ENCODE assay signal across 8 cellular contexts in the genomic region with DNA sequence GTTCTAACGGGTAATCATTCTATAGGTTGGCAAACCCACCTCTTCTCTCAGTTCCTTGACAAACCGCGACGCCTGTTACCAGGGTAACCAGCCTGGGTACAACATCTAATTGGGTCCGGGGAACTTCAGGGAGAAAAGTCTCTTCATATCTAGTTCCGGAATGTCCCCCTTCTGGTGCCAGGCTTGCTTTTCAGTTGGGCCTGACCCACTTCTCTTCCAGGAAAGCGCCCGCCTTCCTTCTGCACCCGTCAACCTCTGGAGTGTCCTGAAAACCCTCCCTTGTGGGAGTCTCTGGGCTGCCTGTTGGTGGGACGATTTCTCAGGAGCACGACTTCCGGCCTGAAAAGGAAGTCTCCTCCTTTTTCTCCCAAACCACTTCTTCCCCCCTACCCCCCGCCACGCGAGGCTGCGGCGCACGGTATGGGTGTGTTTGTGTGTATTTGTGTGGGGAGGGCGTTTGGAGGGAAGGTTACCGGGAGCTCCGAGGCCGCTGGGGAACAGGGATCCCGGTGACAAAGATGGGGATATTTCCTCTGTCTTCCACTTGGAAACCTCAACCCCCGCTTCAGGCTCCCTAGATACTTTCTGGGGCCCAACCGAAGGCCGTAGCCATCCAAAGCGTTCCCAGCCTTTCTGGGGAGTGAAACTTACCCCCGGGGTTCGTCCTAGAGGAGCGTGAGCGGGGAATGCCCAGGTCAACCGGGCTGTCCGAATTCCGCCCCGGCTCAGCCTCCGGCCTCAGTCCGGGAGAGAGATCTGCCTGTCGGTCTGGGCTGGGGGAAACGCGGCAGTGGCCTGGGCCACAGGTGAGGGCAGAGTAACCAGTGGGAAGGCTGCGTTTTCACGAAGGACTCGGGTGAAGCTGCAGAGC. TPM values are rescaled to one million over a fixed set of nuclear protein-coding genes. Genes with fewer than 3 reads are reported as not detected.
A peak's percentile ranks its signal among the peaks of the same experiment; 100 is the strongest.
DNase-seq lines count a peak whose midpoint lies in the region; ATAC-seq and TF ChIP-seq lines count a peak whose summit lies in the region.

A gene with protein sequence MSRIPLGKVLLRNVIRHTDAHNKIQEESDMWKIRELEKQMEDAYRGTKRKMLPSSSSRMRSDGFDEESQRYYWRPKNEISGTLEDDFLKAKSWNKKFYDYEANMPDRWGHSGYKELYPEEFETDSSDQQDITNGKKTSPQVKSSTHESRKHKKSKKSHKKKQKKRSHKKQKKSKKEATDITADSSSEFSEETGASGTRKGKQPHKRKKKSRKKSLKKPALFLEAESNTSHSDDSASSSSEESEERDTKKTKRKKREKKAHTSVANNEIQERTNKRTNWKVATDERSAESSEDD (plus strand): TSS at position 359 of the 871 bp plus-strand sequence. CDS start 1,276 bp downstream, outside the sequence.
A gene with protein sequence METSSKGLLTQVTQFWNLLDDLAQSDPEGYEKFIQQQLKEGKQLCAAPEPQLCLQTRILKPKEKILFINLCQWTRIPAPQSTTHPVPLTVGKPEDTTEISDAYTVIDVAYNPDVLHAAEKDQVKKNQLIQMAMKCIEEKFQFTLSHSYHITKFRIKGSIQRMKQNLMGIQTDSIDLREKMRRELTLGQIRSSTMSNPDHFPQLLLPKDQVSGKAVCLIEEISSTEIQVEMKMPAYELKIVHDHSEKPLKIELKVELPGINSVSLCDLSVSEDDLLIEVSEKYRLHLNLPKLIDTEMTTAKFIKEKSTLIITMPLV (minus strand): TSS at position 77 of the 871 bp plus-strand sequence. CDS start 843 bp downstream, outside the sequence.

- H3K27ac Mint-ChIP-seq in GM23338, result peak within 1 kb of the TSS; percentile 100
- H3K27ac Mint-ChIP-seq in stimulated activated naive CD8-positive, alpha-beta T cell treated with anti-CD3 and anti-CD28 coated beads, Interleukin-15, amount 100 ng/mL, for 72 hours, result peak within 1 kb of the TSS; percentile 97 to 99

- no peaks in the 10 kb centered on the region for H3K27me3 ChIP-seq in GM23338 (ENCODE audit: insufficient read depth)
- H3K27me3 ChIP-seq in neural cell (ENCODE audit: insufficient read depth, low read depth, low read length), result no peaks in the 10 kb centered on the region

- peaks cover 10% of the 10 kb centered on the region for H3K27me3 Mint-ChIP-seq in GM23338 (ENCODE audit: insufficient read depth, low read depth, poor library complexity)
- H3K27me3 Mint-ChIP-seq in stimulated activated naive CD8-positive, alpha-beta T cell treated with anti-CD3 and anti-CD28 coated beads, Interleukin-15, amount 100 ng/mL, for 72 hours, result peaks cover 11% of the 10 kb centered on the region

- H3K9me3 Mint-ChIP-seq in GM23338, result no peaks in the 10 kb centered on the region
- H3K9me3 Mint-ChIP-seq in stimulated activated naive CD8-positive, alpha-beta T cell treated with anti-CD3 and anti-CD28 coated beads, Interleukin-15, amount 100 ng/mL, for 72 hours, result no peaks in the 10 kb centered on the region

- H3K4me2 ChIP-seq in GM23338, result peak within 1 kb of the TSS; percentile 97
- peak within 1 kb of the TSS; percentile 99 for H3K4me2 ChIP-seq in neural cell (ENCODE audit: low read length)

- H3K9ac ChIP-seq in neural cell (ENCODE audit: low read length), result peak within 1 kb of the TSS; percentile 85

- CTCF ChIA-PET in RWPE1 (lab: Yijun Ruan, JAX), result interaction anchor here (0.7 kb wide), 1 partner anchor 113 kb away, joined by 3 read pairs; no protein-coding TSS in a partner anchor

- TF ChIP-seq CTCF in GM23338 (conservative IDR thresholded peaks at IDR 0.05; ENCODE audit: low read depth in 2 of 2), result no peak
- no peak for TF ChIP-seq CTCF in RWPE1 (conservative IDR thresholded peaks at IDR 0.05; ENCODE audit: low read depth)
- TF ChIP-seq CTCF in fibroblast of villous mesenchyme (IDR thresholded peaks at IDR 0.05; ENCODE audit: insufficient read depth, low read depth, low read length), result peak; percentile 2
- TF ChIP-seq CTCF in neural cell (IDR thresholded peaks at IDR 0.05; ENCODE audit: poor library complexity, severe bottlenecking), result peak; percentile 48

- H3K4me1 ChIP-seq in GM23338 (ENCODE audit: insufficient read depth), result peaks cover 5% of the 10 kb centered on the region

- H4K20me1 ChIP-seq in GM23338 (replicated peaks; ENCODE audit: insufficient read depth) (no peaks in the 10 kb centered on the region; the same call in 1 of the 2 replicates), neural cell (ENCODE audit: insufficient read depth) (no peaks in the 10 kb centered on the region)

- H3K4me3 Mint-ChIP-seq in GM23338, result peak within 1 kb of the TSS; percentile 97
- H3K4me3 Mint-ChIP-seq in stimulated activated naive CD8-positive, alpha-beta T cell treated with anti-CD3 and anti-CD28 coated beads, Interleukin-15, amount 100 ng/mL, for 72 hours, result peak within 1 kb of the TSS; percentile 91 to 95

- H3K79me2 ChIP-seq in GM23338 (replicated peaks; ENCODE audit: insufficient read depth) (peaks cover 20% of the 10 kb centered on the region), neural cell (replicated peaks; ENCODE audit: insufficient read depth, low read length) (peaks cover 21% of the 10 kb centered on the region)

- peak within 1 kb of the TSS; percentile 87 for H2AFZ ChIP-seq in GM23338
- peak within 1 kb of the TSS; percentile 67 for H2AFZ ChIP-seq in neural cell (ENCODE audit: low read depth, low read length)

- H3K36me3 ChIP-seq in GM23338 (ENCODE audit: insufficient read depth) (peaks cover 9% of the 10 kb centered on the region; the same call in 1 of the 2 replicates), neural cell (ENCODE audit: insufficient read depth, low read length) (peaks cover 7% of the 10 kb centered on the region)

- DNase-seq in EH (ENCODE audit: low read depth) (peak; percentile 92), GM23338 (ENCODE audit: low spot score) (peak; percentile 92), LHCN-M2 (ENCODE audit: low read depth) (peak; percentile 88), RWPE1 (ENCODE audit: low spot score) (peak; percentile 89), fibroblast of villous mesenchyme (ENCODE audit: low read depth) (peak; percentile 91)
- peak; percentile 68 for DNase-seq in activated effector memory CD4-positive, alpha-beta T cell treated with Interleukin-2 at 50 U/mL for 16 hours
- DNase-seq in stimulated activated naive CD8-positive, alpha-beta T cell treated with anti-CD3 and anti-CD28 coated beads, Interleukin-15, amount 100 ng/mL, for 72 hours, result peak; percentile 76 to 80

- H3K9me3 ChIP-seq in neural cell (ENCODE audit: low read length), result no peaks in the 10 kb centered on the region

- peaks cover 20% of the 10 kb centered on the region for H3K36me3 Mint-ChIP-seq in GM23338 (ENCODE audit: low read depth)

- peak within 1 kb of the TSS; percentile 98 for H3K27ac ChIP-seq in GM23338 (ENCODE audit: low read depth)
- H3K27ac ChIP-seq in RWPE1, result peak within 1 kb of the TSS; percentile 93
- H3K27ac ChIP-seq in neural cell (ENCODE audit: low read length), result peak within 1 kb of the TSS; percentile 96

- no peaks in the 10 kb centered on the region for H3K9me2 ChIP-seq in GM23338 (ENCODE audit: insufficient read depth)
- no peaks in the 10 kb centered on the region for H3K9me2 ChIP-seq in neural cell (ENCODE audit: insufficient read depth, low read length)

- peak; percentile 93 for ATAC-seq in GM23338
- ATAC-seq in stimulated activated naive CD8-positive, alpha-beta T cell treated with anti-CD3 and anti-CD28 coated beads, Interleukin-15, amount 100 ng/mL, for 72 hours, result peak; percentile 96

- POLR2A ChIA-PET in RWPE1 (lab: Yijun Ruan, JAX; ENCODE audit: low non-redundant PET), result no interaction called here

- H3K4me3 ChIP-seq in GM23338 (peak within 1 kb of the TSS; percentile 93), fibroblast of villous mesenchyme (ENCODE audit: low read depth, low read length) (peak within 1 kb of the TSS; percentile 97), neural cell (ENCODE audit: low read length) (peak within 1 kb of the TSS; percentile 93)

- H3F3A ChIP-seq in GM23338 (replicated peaks; ENCODE audit: low read depth), result no peaks in the 10 kb centered on the region
- H3F3A ChIP-seq in neural cell (ENCODE audit: insufficient read depth, low read length, poor library complexity, severe bottlenecking), result no peaks in the 10 kb centered on the region

- no peak for TF ChIP-seq RAD21 in neural cell (conservative IDR thresholded peaks at IDR 0.05)

- TF ChIP-seq EP300 in neural cell (conservative IDR thresholded peaks at IDR 0.05; ENCODE audit: poor library complexity, severe bottlenecking), result peak; percentile 53

- H3K4me1 Mint-ChIP-seq in GM23338, result peaks cover 8% of the 10 kb centered on the region
- peaks cover 24% of the 10 kb centered on the region for H3K4me1 Mint-ChIP-seq in stimulated activated naive CD8-positive, alpha-beta T cell treated with anti-CD3 and anti-CD28 coated beads, Interleukin-15, amount 100 ng/mL, for 72 hours

TF ChIP-seq in GM23338, 12 proteins besides CTCF, POLR2A, EP300 and RAD21:
- TF ChIP-seq STAT1 (IDR thresholded peaks at IDR 0.05; ENCODE audit: unreplicated experiment) (no peak), POLR2AphosphoS5 (IDR thresholded peaks at IDR 0.05; ENCODE audit: low read depth) (peak; percentile 78), CREB1 (CRISPR knock-in tag; IDR thresholded peaks at IDR 0.05; ENCODE audit: low read depth) (0 out of 2 replicates have a peak, but pooled peaks have one; percentile 5)
TF ChIP-seq in GM23338: peak in this region for 2.

TF ChIP-seq in neural cell, 6 proteins besides CTCF, POLR2A, EP300 and RAD21 (continues in another document):
- peak; percentile 67 for TF ChIP-seq TAF1 (IDR thresholded peaks at IDR 0.05; ENCODE audit: low read depth)
- TF ChIP-seq EZH2 (IDR thresholded peaks at IDR 0.05; ENCODE audit: borderline replicate concordance, insufficient read depth, low read length, poor library complexity, severe bottlenecking), result no peak
- peak; percentile 26 for TF ChIP-seq SMC3 (conservative IDR thresholded peaks at IDR 0.05; ENCODE audit: poor library complexity)

RNA-seq across cellular contexts. Expression of the first gene that starts in this region (rescaled TPM):
- 14.6 and 18.5 TPM in 2 replicates for total RNA-seq in GM23338 (2014; rRNA removed; shearing (Covaris generic))
- polyA plus RNA-seq in GM23338 (2016; fragmentation: Nextera tagmentation; extraction: Ambion mirVana) (36.3 and 40.6 TPM in 2 replicates), neural cell (37.0 and 37.7 TPM in 2 replicates)
- total RNA-seq in LHCN-M2 (2014; rRNA removed) (15.4 and 27.5 TPM in 2 replicates), fibroblast of villous mesenchyme (20.6 and 30.7 TPM in 2 replicates)
- polyA plus RNA-seq in LHCN-M2 (2012), result 11.3 TPM
- polyA minus RNA-seq in neural cell, result 47.7 and 57.8 TPM in 2 replicates

RNA-seq across cellular contexts. Expression of the second gene that starts in this region (rescaled TPM):
- total RNA-seq in GM23338 (2014; rRNA removed; shearing (Covaris generic)), result 0.16 and 0.80 TPM in 2 replicates
- polyA plus RNA-seq in GM23338 (2016; fragmentation: Nextera tagmentation; extraction: Ambion mirVana) (0.89 and 1.4 TPM in 2 replicates), neural cell (4.7 and 12.2 TPM in 2 replicates)
- total RNA-seq in LHCN-M2 (2014; rRNA removed) (1.5 and 2.0 TPM in 2 replicates), fibroblast of villous mesenchyme (1.3 and 2.6 TPM in 2 replicates)
- 0.78 TPM for polyA plus RNA-seq in LHCN-M2 (2012)
- 2.8 and 5.4 TPM in 2 replicates for polyA minus RNA-seq in neural cell

Comparison
In these comparisons a context has a peak if more than half of its experiments do, and no peak if none do; other contexts are left out.
1. Peak in every context shown above with its lines: DNase-seq, ATAC-seq, H3K4me3 ChIP-seq and H3K27ac ChIP-seq.
2. CTCF ChIP-seq: peak in fibroblast of villous mesenchyme (single experiment) and neural cell (single experiment); none in GM23338 (0 of 2) and RWPE1 (single experiment).